In the genomic region with DNA sequence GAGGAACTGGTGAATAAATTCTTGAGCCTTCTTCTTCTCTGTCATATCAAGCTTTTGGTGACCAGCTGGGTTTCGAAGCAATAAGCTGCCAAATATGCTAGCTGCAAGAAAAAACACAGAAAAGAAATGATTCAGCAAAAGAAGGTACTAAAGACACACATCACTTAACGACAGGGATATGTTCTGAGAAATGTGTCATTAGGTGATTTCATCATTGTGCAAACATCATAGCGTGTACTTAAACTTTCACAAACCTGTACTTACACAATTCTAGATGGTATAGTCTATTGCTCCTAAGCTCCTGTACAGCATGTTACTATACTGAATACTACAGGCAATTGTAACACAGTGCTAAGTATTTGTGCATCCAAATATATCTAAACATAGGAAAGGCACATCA, we compare ENCODE assay signal across 1 cellular context.
TF ChIP-seq lines count a peak whose summit lies in the region.

No MANE protein-coding gene starts in this region.

TF ChIP-seq in HepG2, 621 proteins besides CTCF, POLR2A, EP300 and RAD21 (continued from another document and continues in another):
- TF ChIP-seq, protein P1, sequence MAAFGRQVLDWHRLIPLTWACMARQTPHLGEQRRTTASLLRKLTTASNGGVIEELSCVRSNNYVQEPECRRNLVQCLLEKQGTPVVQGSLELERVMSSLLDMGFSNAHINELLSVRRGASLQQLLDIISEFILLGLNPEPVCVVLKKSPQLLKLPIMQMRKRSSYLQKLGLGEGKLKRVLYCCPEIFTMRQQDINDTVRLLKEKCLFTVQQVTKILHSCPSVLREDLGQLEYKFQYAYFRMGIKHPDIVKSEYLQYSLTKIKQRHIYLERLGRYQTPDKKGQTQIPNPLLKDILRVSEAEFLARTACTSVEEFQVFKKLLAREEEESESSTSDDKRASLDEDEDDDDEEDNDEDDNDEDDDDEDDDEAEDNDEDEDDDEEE (CRISPR knock-in tag; IDR thresholded peaks at IDR 0.05): no peak
- TF ChIP-seq KLF9 (CRISPR knock-in tag; IDR thresholded peaks at IDR 0.05; ENCODE audit: low read depth) (no peak), ZKSCAN5 (CRISPR knock-in tag; IDR thresholded peaks at IDR 0.05) (no peak), CREB1 (IDR thresholded peaks at IDR 0.05) (no peak), CREB1 (CRISPR knock-in tag; IDR thresholded peaks at IDR 0.05) (peak; percentile 32), ZNF33B (CRISPR knock-in tag; IDR thresholded peaks at IDR 0.05) (no peak), TARDBP (CRISPR knock-in tag; IDR thresholded peaks at IDR 0.05) (no peak), ZFP36L1 (CRISPR knock-in tag; IDR thresholded peaks at IDR 0.05) (no peak), ZNF20 (CRISPR knock-in tag; IDR thresholded peaks at IDR 0.05) (no peak), PRDM10 (CRISPR knock-in tag; IDR thresholded peaks at IDR 0.05; ENCODE audit: low read depth) (peak; percentile 76; the same call in 1 of the 2 replicates), GATA4 (IDR thresholded peaks at IDR 0.05; ENCODE audit: borderline replicate concordance, low read depth) (no peak), ZNF343 (CRISPR knock-in tag; IDR thresholded peaks at IDR 0.05) (no peak), ZNF607 (CRISPR knock-in tag; IDR thresholded peaks at IDR 0.05; ENCODE audit: borderline replicate concordance) (no peak), SAFB2 (CRISPR knock-in tag; IDR thresholded peaks at IDR 0.05; ENCODE audit: borderline replicate concordance, low read depth) (no peak), DNMT3B (CRISPR knock-in tag; conservative IDR thresholded peaks at IDR 0.05) (no peak), RFX5 (IDR thresholded peaks at IDR 0.05; ENCODE audit: low read depth, low read length) (no peak), RXRB (CRISPR knock-in tag; IDR thresholded peaks at IDR 0.05; ENCODE audit: borderline replicate concordance) (no peak), ZNF737 (CRISPR knock-in tag; IDR thresholded peaks at IDR 0.05; ENCODE audit: borderline replicate concordance) (no peak), ZFAT (CRISPR knock-in tag; conservative IDR thresholded peaks at IDR 0.05) (no peak), NR2F6 (IDR thresholded peaks at IDR 0.05) (no peak), NR2F6 (CRISPR knock-in tag; IDR thresholded peaks at IDR 0.05) (no peak), ARID4A (CRISPR knock-in tag; IDR thresholded peaks at IDR 0.05; ENCODE audit: borderline replicate concordance) (no peak), SAP130 (CRISPR knock-in tag; IDR thresholded peaks at IDR 0.05; ENCODE audit: low read depth) (peak; percentile 34; the same call in 1 of the 2 replicates), ZBTB1 (CRISPR knock-in tag; IDR thresholded peaks at IDR 0.05; ENCODE audit: borderline replicate concordance) (no peak), ZZZ3 (CRISPR knock-in tag; IDR thresholded peaks at IDR 0.05; ENCODE audit: borderline replicate concordance) (no peak), SRY (CRISPR knock-in tag; IDR thresholded peaks at IDR 0.05) (no peak), TCF7 (IDR thresholded peaks at IDR 0.05; ENCODE audit: low read depth) (no peak), ZSCAN22 (CRISPR knock-in tag; IDR thresholded peaks at IDR 0.05) (no peak), ZNF280D (CRISPR knock-in tag; IDR thresholded peaks at IDR 0.05) (no peak), THAP11 (CRISPR knock-in tag; IDR thresholded peaks at IDR 0.05) (0 out of 2 replicates have a peak, but pooled peaks have one; percentile 15), JARID2 (CRISPR knock-in tag; IDR thresholded peaks at IDR 0.05; ENCODE audit: insufficient replicate concordance) (no peak)
- TF ChIP-seq, protein P2, sequence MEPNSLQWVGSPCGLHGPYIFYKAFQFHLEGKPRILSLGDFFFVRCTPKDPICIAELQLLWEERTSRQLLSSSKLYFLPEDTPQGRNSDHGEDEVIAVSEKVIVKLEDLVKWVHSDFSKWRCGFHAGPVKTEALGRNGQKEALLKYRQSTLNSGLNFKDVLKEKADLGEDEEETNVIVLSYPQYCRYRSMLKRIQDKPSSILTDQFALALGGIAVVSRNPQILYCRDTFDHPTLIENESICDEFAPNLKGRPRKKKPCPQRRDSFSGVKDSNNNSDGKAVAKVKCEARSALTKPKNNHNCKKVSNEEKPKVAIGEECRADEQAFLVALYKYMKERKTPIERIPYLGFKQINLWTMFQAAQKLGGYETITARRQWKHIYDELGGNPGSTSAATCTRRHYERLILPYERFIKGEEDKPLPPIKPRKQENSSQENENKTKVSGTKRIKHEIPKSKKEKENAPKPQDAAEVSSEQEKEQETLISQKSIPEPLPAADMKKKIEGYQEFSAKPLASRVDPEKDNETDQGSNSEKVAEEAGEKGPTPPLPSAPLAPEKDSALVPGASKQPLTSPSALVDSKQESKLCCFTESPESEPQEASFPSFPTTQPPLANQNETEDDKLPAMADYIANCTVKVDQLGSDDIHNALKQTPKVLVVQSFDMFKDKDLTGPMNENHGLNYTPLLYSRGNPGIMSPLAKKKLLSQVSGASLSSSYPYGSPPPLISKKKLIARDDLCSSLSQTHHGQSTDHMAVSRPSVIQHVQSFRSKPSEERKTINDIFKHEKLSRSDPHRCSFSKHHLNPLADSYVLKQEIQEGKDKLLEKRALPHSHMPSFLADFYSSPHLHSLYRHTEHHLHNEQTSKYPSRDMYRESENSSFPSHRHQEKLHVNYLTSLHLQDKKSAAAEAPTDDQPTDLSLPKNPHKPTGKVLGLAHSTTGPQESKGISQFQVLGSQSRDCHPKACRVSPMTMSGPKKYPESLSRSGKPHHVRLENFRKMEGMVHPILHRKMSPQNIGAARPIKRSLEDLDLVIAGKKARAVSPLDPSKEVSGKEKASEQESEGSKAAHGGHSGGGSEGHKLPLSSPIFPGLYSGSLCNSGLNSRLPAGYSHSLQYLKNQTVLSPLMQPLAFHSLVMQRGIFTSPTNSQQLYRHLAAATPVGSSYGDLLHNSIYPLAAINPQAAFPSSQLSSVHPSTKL (CRISPR knock-in tag; IDR thresholded peaks at IDR 0.05): 0 out of 2 replicates have a peak, but pooled peaks have one; percentile 20
- TF ChIP-seq, protein P3, sequence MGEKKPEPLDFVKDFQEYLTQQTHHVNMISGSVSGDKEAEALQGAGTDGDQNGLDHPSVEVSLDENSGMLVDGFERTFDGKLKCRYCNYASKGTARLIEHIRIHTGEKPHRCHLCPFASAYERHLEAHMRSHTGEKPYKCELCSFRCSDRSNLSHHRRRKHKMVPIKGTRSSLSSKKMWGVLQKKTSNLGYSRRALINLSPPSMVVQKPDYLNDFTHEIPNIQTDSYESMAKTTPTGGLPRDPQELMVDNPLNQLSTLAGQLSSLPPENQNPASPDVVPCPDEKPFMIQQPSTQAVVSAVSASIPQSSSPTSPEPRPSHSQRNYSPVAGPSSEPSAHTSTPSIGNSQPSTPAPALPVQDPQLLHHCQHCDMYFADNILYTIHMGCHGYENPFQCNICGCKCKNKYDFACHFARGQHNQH (CRISPR knock-in tag; IDR thresholded peaks at IDR 0.05): no peak
- TF ChIP-seq, protein P4, sequence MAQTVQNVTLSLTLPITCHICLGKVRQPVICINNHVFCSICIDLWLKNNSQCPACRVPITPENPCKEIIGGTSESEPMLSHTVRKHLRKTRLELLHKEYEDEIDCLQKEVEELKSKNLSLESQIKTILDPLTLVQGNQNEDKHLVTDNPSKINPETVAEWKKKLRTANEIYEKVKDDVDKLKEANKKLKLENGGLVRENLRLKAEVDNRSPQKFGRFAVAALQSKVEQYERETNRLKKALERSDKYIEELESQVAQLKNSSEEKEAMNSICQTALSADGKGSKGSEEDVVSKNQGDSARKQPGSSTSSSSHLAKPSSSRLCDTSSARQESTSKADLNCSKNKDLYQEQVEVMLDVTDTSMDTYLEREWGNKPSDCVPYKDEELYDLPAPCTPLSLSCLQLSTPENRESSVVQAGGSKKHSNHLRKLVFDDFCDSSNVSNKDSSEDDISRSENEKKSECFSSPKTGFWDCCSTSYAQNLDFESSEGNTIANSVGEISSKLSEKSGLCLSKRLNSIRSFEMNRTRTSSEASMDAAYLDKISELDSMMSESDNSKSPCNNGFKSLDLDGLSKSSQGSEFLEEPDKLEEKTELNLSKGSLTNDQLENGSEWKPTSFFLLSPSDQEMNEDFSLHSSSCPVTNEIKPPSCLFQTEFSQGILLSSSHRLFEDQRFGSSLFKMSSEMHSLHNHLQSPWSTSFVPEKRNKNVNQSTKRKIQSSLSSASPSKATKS (CRISPR knock-in tag; IDR thresholded peaks at IDR 0.05): no peak
- TF ChIP-seq, protein P5, sequence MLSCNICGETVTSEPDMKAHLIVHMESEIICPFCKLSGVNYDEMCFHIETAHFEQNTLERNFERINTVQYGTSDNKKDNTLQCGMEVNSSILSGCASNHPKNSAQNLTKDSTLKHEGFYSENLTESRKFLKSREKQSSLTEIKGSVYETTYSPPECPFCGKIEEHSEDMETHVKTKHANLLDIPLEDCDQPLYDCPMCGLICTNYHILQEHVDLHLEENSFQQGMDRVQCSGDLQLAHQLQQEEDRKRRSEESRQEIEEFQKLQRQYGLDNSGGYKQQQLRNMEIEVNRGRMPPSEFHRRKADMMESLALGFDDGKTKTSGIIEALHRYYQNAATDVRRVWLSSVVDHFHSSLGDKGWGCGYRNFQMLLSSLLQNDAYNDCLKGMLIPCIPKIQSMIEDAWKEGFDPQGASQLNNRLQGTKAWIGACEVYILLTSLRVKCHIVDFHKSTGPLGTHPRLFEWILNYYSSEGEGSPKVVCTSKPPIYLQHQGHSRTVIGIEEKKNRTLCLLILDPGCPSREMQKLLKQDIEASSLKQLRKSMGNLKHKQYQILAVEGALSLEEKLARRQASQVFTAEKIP (CRISPR knock-in tag; IDR thresholded peaks at IDR 0.05; ENCODE audit: borderline replicate concordance): no peak
